ENCODE assay signal across 8 cellular contexts in genomic region chr4:139665690-139666529, GRCh38. TPM values are rescaled to one million over a fixed set of nuclear protein-coding genes. Genes with fewer than 3 reads are reported as not detected.
DNase-seq lines count a peak whose midpoint lies in the region; ATAC-seq and TF ChIP-seq lines count a peak whose summit lies in the region.

TSS of gene MGST2 (plus strand) at chr4:139665819. CDS start at chr4:139666020, 201 bp downstream.

- H3K27me3 ChIP-seq in left ventricle myocardium inferior (ENCODE audit: low read depth): no peaks in the 10 kb centered on the region
- no peaks in the 10 kb centered on the region for H3K27me3 ChIP-seq in parathyroid adenoma (ENCODE audit: control insufficient read depth, insufficient read depth, low read length)

- no peak for TF ChIP-seq CTCF in left ventricle myocardium inferior (IDR thresholded peaks at IDR 0.05; ENCODE audit: borderline replicate concordance)
- TF ChIP-seq CTCF in parathyroid adenoma (IDR thresholded peaks at IDR 0.05): no peak

- peaks cover 2% of the 10 kb centered on the region for H3K79me2 ChIP-seq in parathyroid adenoma

- H3K9me3 ChIP-seq in left ventricle myocardium inferior (replicated peaks): no peaks in the 10 kb centered on the region
- no peaks in the 10 kb centered on the region for H3K9me3 ChIP-seq in parathyroid adenoma (ENCODE audit: control insufficient read depth, low read length)

- H3K4me1 ChIP-seq in left ventricle myocardium inferior (peaks cover 59% of the 10 kb centered on the region), parathyroid adenoma (peaks cover under 1% of the 10 kb centered on the region)

- H3K4me3 ChIP-seq in left ventricle myocardium inferior (peak within 1 kb of the TSS; percentile 72), parathyroid adenoma (ENCODE audit: low read depth, low read length) (peak within 1 kb of the TSS; percentile 68)

- DNase-seq in G401 (ENCODE audit: low spot score): peak; percentile 77
- peak; percentile 50 for DNase-seq in HuH-7.5 (ENCODE audit: low spot score)
- DNase-seq in RKO (ENCODE audit: low spot score): peak; percentile 77
- peak; percentile 77 for DNase-seq in left ventricle myocardium inferior
- no peak for DNase-seq in NCI-H774 (lab: John Stamatoyannopoulos, UW)

- H3K4me2 ChIP-seq in parathyroid adenoma (ENCODE audit: low read length): peak within 1 kb of the TSS; percentile 83

- H2AFZ ChIP-seq in parathyroid adenoma: peak within 1 kb of the TSS; percentile 84

- ATAC-seq in GM21529 (IDR thresholded peaks at IDR 0.05; ENCODE audit: unreplicated experiment): peak; percentile 84

- in situ Hi-C loops in G401 (cut with HindIII; ENCODE audit: low sequenced_read_pairs): no loop called here

- intact Hi-C loops in left ventricle myocardium inferior (cut with micrococcal nuclease): no loop called here

- H3K27ac ChIP-seq in angular gyrus (ENCODE audit: low read depth, low read length) (peak within 1 kb of the TSS; percentile 82), left ventricle myocardium inferior (replicated peaks) (peak within 1 kb of the TSS; percentile 90), parathyroid adenoma (peak within 1 kb of the TSS; percentile 97)

- H3K9ac ChIP-seq in parathyroid adenoma: no peak within 1 kb of the TSS

- no peaks in the 10 kb centered on the region for H3K36me3 ChIP-seq in left ventricle myocardium inferior
- H3K36me3 ChIP-seq in parathyroid adenoma (ENCODE audit: control insufficient read depth, insufficient read depth, low read length): no peaks in the 10 kb centered on the region

RNA-seq across cellular contexts. Expression of gene MGST2, which starts in this region (rescaled TPM):
- total RNA-seq in G401 (2014; rRNA removed; shearing (Covaris generic)): not detected in 2 replicates
- 134 TPM for total RNA-seq in left ventricle myocardium inferior

Comparison
In these comparisons a context has a peak if more than half of its experiments do, and no peak if none do; other contexts are left out.
1. RNA of gene MGST2 (total RNA-seq): 134 TPM in left ventricle myocardium inferior (single experiment); not detected in G401; every median in the first group is over 100 times any median in the second.
2. Peak in DNase-seq in G401; RNA of the gene not detected or under 1 TPM.
3. Peak in every context shown above with its lines, with median percentiles within 50 percentile points of each other: H3K27ac ChIP-seq.